1 cellular context compared by ENCODE assay signal in the genomic region with DNA sequence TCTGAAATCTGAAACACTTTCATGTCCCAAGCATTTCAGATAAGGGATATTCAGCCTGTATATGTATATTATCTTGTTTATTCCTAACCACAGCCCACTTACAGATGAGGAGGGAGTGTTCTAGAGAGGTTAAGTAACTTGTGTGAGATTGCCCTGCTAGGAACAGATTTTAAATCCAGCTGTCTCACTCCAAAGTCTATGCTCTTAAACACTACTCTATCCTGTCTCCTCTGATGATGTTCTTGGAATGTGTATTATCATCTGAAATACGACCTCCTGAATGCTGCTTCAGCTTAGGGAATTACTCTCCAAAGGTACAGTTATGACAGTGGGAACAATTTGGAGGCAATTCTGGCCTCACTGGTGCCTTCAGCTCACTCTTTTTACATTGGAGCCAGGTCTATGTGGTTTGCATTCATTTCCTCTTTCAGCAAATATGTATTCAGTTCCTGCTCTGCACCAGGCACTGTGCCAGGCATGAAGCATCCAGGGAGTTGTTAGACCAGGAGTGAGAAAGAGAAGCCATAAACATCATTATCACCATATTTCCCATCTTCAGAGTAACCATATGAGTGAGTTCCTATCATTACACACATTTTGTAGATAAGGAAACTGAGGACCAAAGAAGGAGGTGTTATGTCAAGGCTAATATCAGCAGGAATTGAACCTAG.
TF ChIP-seq lines count a peak whose summit lies in the region.

No MANE protein-coding gene starts in this region.

TF ChIP-seq in SK-N-SH treated with all-trans-retinoic acid at 6 μM for 48 hours, 23 proteins besides CTCF, POLR2A, EP300 and RAD21 (continued from another document):
- TF ChIP-seq CREB5 (CRISPR knock-in tag; IDR thresholded peaks at IDR 0.05; ENCODE audit: low read depth), result no peak
- no peak for TF ChIP-seq ESRRG (CRISPR knock-in tag; IDR thresholded peaks at IDR 0.05)
- no peak for TF ChIP-seq TSHZ2 (CRISPR knock-in tag; IDR thresholded peaks at IDR 0.05)
- TF ChIP-seq ZFP3 (CRISPR knock-in tag; IDR thresholded peaks at IDR 0.05), result no peak
